8 cellular contexts compared by ENCODE assay signal in genomic region chr10:5840314-5841307, GRCh38. TPM values are rescaled to one million over a fixed set of nuclear protein-coding genes. Genes with fewer than 3 reads are reported as not detected.
DNase-seq lines count a peak whose midpoint lies in the region; ATAC-seq and TF ChIP-seq lines count a peak whose summit lies in the region.

No MANE protein-coding gene starts in this region.

- no peaks in the 10 kb centered on the region for H3K9me3 ChIP-seq in DOHH2 (ENCODE audit: control insufficient read depth, insufficient read depth, low read length)
- no peaks in the 10 kb centered on the region for H3K9me3 ChIP-seq in colonic mucosa

- H3K79me2 ChIP-seq in DOHH2 (ENCODE audit: control insufficient read depth, low read length) = 0 out of 2 replicates have a peak, but pooled peaks cover 4% of the 10 kb centered on the region

- peaks cover 73% of the 10 kb centered on the region for H3K4me1 ChIP-seq in DOHH2 (ENCODE audit: control insufficient read depth, low read length)
- no peaks in the 10 kb centered on the region for H3K4me1 ChIP-seq in colonic mucosa

- H3K4me2 ChIP-seq in DOHH2 (ENCODE audit: low read length) = peak overlapping the region; percentile 88

- H3F3A ChIP-seq in DOHH2 (ENCODE audit: control insufficient read depth, insufficient read depth) = peaks cover 45% of the 10 kb centered on the region

- H3K27ac ChIP-seq in DOHH2 (ENCODE audit: low read depth, low read length) = peak overlapping the region; percentile 98
- H3K27ac ChIP-seq in dorsolateral prefrontal cortex = peak overlapping the region in 58 of 59 donors; percentile 33 to 97 (median 88)
- H3K27ac ChIP-seq in colonic mucosa = no peak overlapping the region

- DNase-seq in dorsolateral prefrontal cortex (peak in 9 of 10 donors; percentile 48 to 78 (median 66)), nucleus accumbens (lab: John Stamatoyannopoulos, UW) (peak in 51 of 56 donors; percentile 7 to 74 (median 52)), foreskin fibroblast (no peak), colonic mucosa (no peak)
- DNase-seq in effector CD8-positive, alpha-beta T cell (lab: John Stamatoyannopoulos, UW) = no peak

- no peaks in the 10 kb centered on the region for H4K20me1 ChIP-seq in DOHH2 (ENCODE audit: control insufficient read depth, insufficient read depth, low read depth, low read length)

- no peak overlapping the region for H3K9ac ChIP-seq in colonic mucosa (ENCODE audit: low read depth in 2 of 2, low read length in 2 of 2)

- ATAC-seq in GM19468 (IDR thresholded peaks at IDR 0.05; ENCODE audit: extremely low read depth, unreplicated experiment) (peak; percentile 82), HG03469 (IDR thresholded peaks at IDR 0.05; ENCODE audit: unreplicated experiment) (peak; percentile 71)

- intact Hi-C loops in dorsolateral prefrontal cortex (cut with DNase I) = loop anchor here in 1 of 2 donors (2.0 kb wide), 1 partner anchor 18 kb away; no protein-coding TSS in a partner anchor
- intact Hi-C loops in colonic mucosa (cut with DNase I) = no loop called here

- TF ChIP-seq CTCF in DOHH2 (IDR thresholded peaks at IDR 0.05; ENCODE audit: low read depth, low read length, poor library complexity, severe bottlenecking) (no peak), dorsolateral prefrontal cortex (IDR thresholded peaks at IDR 0.05 in 54 of 56, conservative IDR thresholded peaks at IDR 0.05 in 2 of 56; ENCODE audit: low read depth in 1 of 56, partially characterized antibody in 56 of 56) (peak in 17 of 56 donors; percentile 6 to 29 (median 15)), foreskin fibroblast (IDR thresholded peaks at IDR 0.05; ENCODE audit: low read depth, low read length) (no peak), colonic mucosa (IDR thresholded peaks at IDR 0.05) (no peak)

- H3K4me3 ChIP-seq in DOHH2 (ENCODE audit: low read length) (peak overlapping the region; percentile 72), dorsolateral prefrontal cortex (peak overlapping the region in 44 of 59 donors; percentile 0 to 58 (median 32)), foreskin fibroblast (ENCODE audit: low read depth in 1 of 2, low read length in 2 of 2) (no peak overlapping the region), colonic mucosa (no peak overlapping the region)

- no peaks in the 10 kb centered on the region for H3K27me3 ChIP-seq in DOHH2 (ENCODE audit: control insufficient read depth, low read length)
- H3K27me3 ChIP-seq in dorsolateral prefrontal cortex = no peaks in the 10 kb centered on the region
- no peaks in the 10 kb centered on the region for H3K27me3 ChIP-seq in colonic mucosa

- H3K9me2 ChIP-seq in DOHH2 (replicated peaks; ENCODE audit: control insufficient read depth, low read length) = no peaks in the 10 kb centered on the region

- no peaks in the 10 kb centered on the region for H3K36me3 ChIP-seq in DOHH2 (ENCODE audit: control insufficient read depth, low read length)
- H3K36me3 ChIP-seq in colonic mucosa = no peaks in the 10 kb centered on the region

RNA-seq across cellular contexts. Expression of gene GDI2, which starts 27.4 kb away (rescaled TPM):
- total RNA-seq in dorsolateral prefrontal cortex (100 to 1,000 TPM in 108 of 120 experiments, 10 to 100 TPM in 12; 73.4 to 149 (median 121) TPM), colonic mucosa (100 to 1,000 TPM; 243 to 266 TPM)

RNA-seq across cellular contexts. Expression of gene ANKRD16, which starts 49.1 kb away (rescaled TPM):
- total RNA-seq in dorsolateral prefrontal cortex = 10 to 100 TPM; 10.4 to 26.5 (median 18.4) TPM
- total RNA-seq in colonic mucosa = 1 to 10 TPM; 5.5 to 8.1 TPM

RNA-seq across cellular contexts. Expression of gene FBH1, which starts 49.4 kb away (rescaled TPM):
- total RNA-seq in dorsolateral prefrontal cortex (10 to 100 TPM; 43.3 to 95.3 (median 62.7) TPM), colonic mucosa (10 to 100 TPM; 67.7 to 87.5 TPM)

Comparison
In these comparisons a context has a peak if more than half of its experiments do, and no peak if none do; other contexts are left out.
1. H3K4me3 ChIP-seq: peak in DOHH2 (single experiment) and dorsolateral prefrontal cortex (44 of 59); none in foreskin fibroblast (0 of 2) and colonic mucosa (single experiment).
2. DNase-seq: peak in dorsolateral prefrontal cortex (9 of 10) and nucleus accumbens (51 of 56); none in foreskin fibroblast (0 of 2), effector CD8-positive, alpha-beta T cell (single experiment) and colonic mucosa (single experiment).